Comparison of ENCODE assay signal across 9 cellular contexts in the genomic region with DNA sequence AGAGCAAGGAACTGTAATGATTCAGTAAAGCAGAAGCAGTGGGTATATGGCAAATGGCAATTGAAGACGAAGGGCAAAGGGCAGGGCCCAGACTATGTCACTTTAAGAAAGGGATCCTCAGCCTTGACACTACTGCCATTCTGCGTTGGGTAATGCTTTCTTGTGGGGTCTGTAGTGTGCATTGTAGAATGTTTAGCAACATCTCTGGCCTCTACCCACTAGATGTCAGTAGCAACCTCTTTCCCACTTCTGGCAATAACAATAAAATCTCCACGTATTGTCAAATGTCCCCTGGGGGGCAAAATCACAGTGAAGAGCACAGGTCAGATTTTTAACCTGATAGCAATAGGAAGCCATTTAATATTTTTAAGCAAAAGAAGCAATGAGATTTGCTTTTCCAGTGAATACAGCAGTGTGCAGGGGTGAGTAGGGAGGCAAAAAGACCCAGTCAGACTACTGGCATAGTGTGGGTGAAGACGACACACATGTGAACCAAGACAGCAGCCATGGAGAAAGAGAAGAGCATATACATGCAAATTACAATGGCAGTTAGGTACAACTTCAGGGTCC.
DNase-seq lines count a peak whose midpoint lies in the region; ATAC-seq, FAIRE-seq and TF ChIP-seq lines count a peak whose summit lies in the region.
"Had no signal": no experiment of that assay in that cellular context is flagged by ENCODE, and none has a peak within 500 bp of the region (broad histone marks: within the 10 kb centered on the region; RNA-seq: fewer than 3 reads in every experiment).

No MANE protein-coding gene starts in this region.

- H3K9me1 ChIP-seq in K562 (ENCODE audit: control insufficient read depth, insufficient read depth, low read length) = no peaks in the 10 kb centered on the region

- no peak overlapping the region for H4K8ac ChIP-seq in mesenchymal stem cell (ENCODE audit: low read length)

- TF ChIP-seq EP300 in K562 (IDR thresholded peaks at IDR 0.05; ENCODE audit: low read length) (no peak), ovary (IDR thresholded peaks at IDR 0.05) (no peak)

- H2BK120ac ChIP-seq in mesenchymal stem cell (ENCODE audit: low read depth, low read length) = no peak overlapping the region

- intact Hi-C loops in K562 (cut with micrococcal nuclease) (loop anchor here (2.0 kb wide), 2 partner anchors 84 to 164 kb away; no protein-coding TSS in a partner anchor), ovary (cut with DNase I) (no loop called here), gastrocnemius medialis (cut with DNase I; ENCODE audit: low total_unique reads) (no loop called here)

- H3K27ac ChIP-seq in DND-41 (ENCODE audit: low read length) = no peak overlapping the region
- no peak overlapping the region for H3K27ac ChIP-seq in K562 (ENCODE audit: extremely low read depth, low read depth, low read length)
- no peak overlapping the region for H3K27ac ChIP-seq in mesenchymal stem cell (ENCODE audit: low read length, poor library complexity, severe bottlenecking)
- no peak overlapping the region for H3K27ac ChIP-seq in ovary
- no peak overlapping the region for H3K27ac ChIP-seq in gastrocnemius medialis

- H3K18ac ChIP-seq in mesenchymal stem cell (ENCODE audit: low read depth in 1 of 2, low read length in 2 of 2) = no peak overlapping the region

- POLR2A ChIA-PET in K562 (lab: Yijun Ruan, JAX) = no interaction called here

- H2AK5ac ChIP-seq in mesenchymal stem cell (ENCODE audit: low read length, severe bottlenecking) = no peak overlapping the region

- H3K79me1 ChIP-seq in mesenchymal stem cell (replicated peaks; ENCODE audit: low read length, poor library complexity, severe bottlenecking) = peaks cover 6% of the 10 kb centered on the region

- H3K14ac ChIP-seq in mesenchymal stem cell (ENCODE audit: low read length in 2 of 2) = no peak overlapping the region

- CTCF ChIA-PET in K562 (lab: Yijun Ruan, JAX; ENCODE audit: low intra/inter-chr PET ratio) = no interaction called here

- H2AFZ ChIP-seq in DND-41 (ENCODE audit: low read depth, low read length) = no peak overlapping the region
- H2AFZ ChIP-seq in K562 (ENCODE audit: low read depth, low read length) = no peak overlapping the region
- H2AFZ ChIP-seq in mesenchymal stem cell (ENCODE audit: low read depth, low read length) = no peak overlapping the region

- TF ChIP-seq POLR2A in K562 (conservative IDR thresholded peaks at IDR 0.05) (no peak), ovary (IDR thresholded peaks at IDR 0.05) (no peak), gastrocnemius medialis (IDR thresholded peaks at IDR 0.05) (no peak)

- no peak overlapping the region for H3K23ac ChIP-seq in mesenchymal stem cell (ENCODE audit: low read length in 2 of 2)

- H3K4me2 ChIP-seq in DND-41 (ENCODE audit: insufficient read depth, low read length) = no peak overlapping the region
- no peak overlapping the region for H3K4me2 ChIP-seq in K562 (ENCODE audit: insufficient read depth, low read length)
- no peak overlapping the region for H3K4me2 ChIP-seq in mesenchymal stem cell (ENCODE audit: low read length, poor library complexity, severe bottlenecking)

- TF ChIP-seq CTCF in DND-41 (IDR thresholded peaks at IDR 0.05; ENCODE audit: borderline replicate concordance, extremely low read depth, low read length, poor library complexity, severe bottlenecking) (peak; percentile 50), K562 (IDR thresholded peaks at IDR 0.05 in 2 of 3, conservative IDR thresholded peaks at IDR 0.05 in 1 of 3; ENCODE audit: insufficient read depth in 2 of 3, low read depth in 1 of 3, low read length in 3 of 3) (peak; percentile 39 to 54 (median 40); a peak in 4 of 6 replicates), ovary (IDR thresholded peaks at IDR 0.05) (no peak), gastrocnemius medialis (IDR thresholded peaks at IDR 0.05 in 4 of 5, conservative IDR thresholded peaks at IDR 0.05 in 1 of 5) (peak in 1 of 5 experiments; percentile 9)

- in situ Hi-C loops in K562 (cut with MboI) = no loop called here
- in situ Hi-C loops in gastrocnemius medialis (cut with MboI; ENCODE audit: low sequenced_read_pairs in 4 of 4) = loop anchor here in 1 of 4 donors (25.0 kb wide), 1 partner anchor 111 kb away; no protein-coding TSS in a partner anchor

- ATAC-seq in DND-41 (ENCODE audit: insufficient read depth, low read depth) (peak; percentile 53; the same call in 1 of the 3 replicates), K562 (peak; percentile 65), gastrocnemius medialis (no peak), GM19351 (IDR thresholded peaks at IDR 0.05; ENCODE audit: unreplicated experiment) (no peak), GM18520 (IDR thresholded peaks at IDR 0.05; ENCODE audit: unreplicated experiment) (no peak)
- ATAC-seq: activated T-helper 17 cell treated with anti-CD3 and anti-CD28 coated beads, Interleukin-2, amount 50 U/mL, for 72 hours had no signal

- H3K4me3 ChIP-seq in DND-41 (ENCODE audit: low read depth in 1 of 2, low read length in 2 of 2) (no peak overlapping the region), K562 (no peak overlapping the region), mesenchymal stem cell (ENCODE audit: insufficient read depth in 1 of 2, low read depth in 1 of 2, low read length in 2 of 2) (no peak overlapping the region), ovary (no peak overlapping the region), gastrocnemius medialis (no peak overlapping the region)

- 57% methylated on average over 4 of the region's 4 CpGs for WGBS in K562 (ENCODE audit: insufficient coverage, low coverage, missing lambda C conversion rate)
- WGBS in mesenchymal stem cell = 88% methylated on average over 2 of the region's 4 CpGs
- WGBS in ovary, 3 donors = 48 to 52% (median 52%) methylated on average over 4 of the region's 4 CpGs

- H3K79me2 ChIP-seq in DND-41 (ENCODE audit: insufficient read depth, low read length) = no peaks in the 10 kb centered on the region
- H3K79me2 ChIP-seq in K562 (ENCODE audit: control insufficient read depth, insufficient read depth, low read length) = no peaks in the 10 kb centered on the region

- H4K20me1 ChIP-seq in DND-41 (ENCODE audit: insufficient read depth, low read length) = no peaks in the 10 kb centered on the region
- no peaks in the 10 kb centered on the region for H4K20me1 ChIP-seq in K562 (replicated peaks; ENCODE audit: control insufficient read depth, insufficient read depth, low read length)

- no peak overlapping the region for H2BK12ac ChIP-seq in mesenchymal stem cell (ENCODE audit: low read length in 2 of 2)

- H3K9ac ChIP-seq in DND-41 (ENCODE audit: low read depth, low read length) = no peak overlapping the region
- no peak overlapping the region for H3K9ac ChIP-seq in K562 (ENCODE audit: insufficient read depth in 1 of 2, low read depth in 2 of 2, low read length in 2 of 2)
- H3K9ac ChIP-seq in mesenchymal stem cell (ENCODE audit: low read length) = no peak overlapping the region

- H3K27me3 ChIP-seq in DND-41 (ENCODE audit: insufficient read depth, low read length, poor library complexity) (no peaks in the 10 kb centered on the region), K562 (ENCODE audit: control insufficient read depth in 2 of 2, insufficient read depth in 2 of 2, low read length in 2 of 2) (no peaks in the 10 kb centered on the region), mesenchymal stem cell (ENCODE audit: control insufficient read depth in 1 of 2, insufficient read depth in 1 of 2, low read length in 2 of 2) (no peaks in the 10 kb centered on the region), ovary (no peaks in the 10 kb centered on the region), gastrocnemius medialis (no peaks in the 10 kb centered on the region)

- no peak for DNase-seq in DND-41
- DNase-seq in Kasumi-1 (lab: John Stamatoyannopoulos, UW) = peak; percentile 65 to 71
- peak in 1 of 4 experiments; percentile 8 for DNase-seq in K562 (ENCODE audit: extremely low read depth in 1 of 4, low spot score in 3 of 4)
- peak; percentile 44 for DNase-seq in mesenchymal stem cell
- DNase-seq in ovary = no peak
- DNase-seq in gastrocnemius medialis = no peak

- peak; percentile 36 to 73 for TF ChIP-seq RAD21 in K562 (CRISPR knock-in tag; conservative IDR thresholded peaks at IDR 0.05 in 1 of 2, IDR thresholded peaks at IDR 0.05 in 1 of 2)

- no peaks in the 10 kb centered on the region for H3K9me3 ChIP-seq in DND-41 (ENCODE audit: insufficient read depth, low read length, severe bottlenecking)
- H3K9me3 ChIP-seq in K562 (replicated peaks; ENCODE audit: control insufficient read depth, insufficient read depth, low read depth, low read length) = no peaks in the 10 kb centered on the region
- no peaks in the 10 kb centered on the region for H3K9me3 ChIP-seq in mesenchymal stem cell (ENCODE audit: control insufficient read depth, low read length)
- no peaks in the 10 kb centered on the region for H3K9me3 ChIP-seq in ovary
- H3K9me3 ChIP-seq in gastrocnemius medialis = no peaks in the 10 kb centered on the region

- H4K91ac ChIP-seq in mesenchymal stem cell (ENCODE audit: low read length) = no peak overlapping the region

- no peak overlapping the region for H2BK15ac ChIP-seq in mesenchymal stem cell (ENCODE audit: low read depth, poor library complexity, severe bottlenecking)

- H3K36me3 ChIP-seq in DND-41 (ENCODE audit: insufficient read depth, low read length) (peaks cover 27% of the 10 kb centered on the region; the same call in 1 of the 2 replicates), K562 (ENCODE audit: control insufficient read depth, insufficient read depth, low read length) (peaks cover 6% of the 10 kb centered on the region; the same call in 1 of the 3 replicates), mesenchymal stem cell (ENCODE audit: control insufficient read depth in 1 of 2, insufficient read depth in 2 of 2, low read depth in 1 of 2, low read length in 2 of 2) (peaks cover 3 to 8% of the 10 kb centered on the region in 2 experiments), ovary (no peaks in the 10 kb centered on the region), gastrocnemius medialis (no peaks in the 10 kb centered on the region)

- no peaks in the 10 kb centered on the region for H3K4me1 ChIP-seq in DND-41 (ENCODE audit: insufficient read depth, low read length)
- H3K4me1 ChIP-seq in K562 (replicated peaks in 1 of 2; ENCODE audit: control insufficient read depth in 2 of 2, insufficient read depth in 2 of 2, low read length in 2 of 2) = no peaks in the 10 kb centered on the region
- no peaks in the 10 kb centered on the region for H3K4me1 ChIP-seq in mesenchymal stem cell (ENCODE audit: control insufficient read depth, insufficient read depth, low read depth, low read length)
- no peaks in the 10 kb centered on the region for H3K4me1 ChIP-seq in ovary (ENCODE audit: insufficient read depth)
- H3K4me1 ChIP-seq in gastrocnemius medialis = no peaks in the 10 kb centered on the region

- peak; percentile 54 for FAIRE-seq in K562 (lab: Jason Lieb, UNC)

- no peak overlapping the region for H3K4ac ChIP-seq in mesenchymal stem cell (ENCODE audit: low read depth in 1 of 2, low read length in 2 of 2)

- no peak overlapping the region for H2BK5ac ChIP-seq in mesenchymal stem cell (ENCODE audit: low read depth, low read length, poor library complexity, severe bottlenecking)

- BruUV-seq in K562 (replicated peaks; lab: Mats Ljungman, UMichigan) = no TSS peak

TF ChIP-seq in K562, 482 proteins besides CTCF, POLR2A, EP300 and RAD21:
- TF ChIP-seq NR2F6 (CRISPR knock-in tag; IDR thresholded peaks at IDR 0.05) (no peak), RBFOX2 (IDR thresholded peaks at IDR 0.05; ENCODE audit: low read depth, low read length) (no peak), KDM1A (IDR thresholded peaks at IDR 0.05) (peak in 1 of 2 experiments; percentile 42; a peak in 2 of 4 replicates)

Comparison
In these comparisons a context has a peak if more than half of its experiments do, and no peak if none do; other contexts are left out.
1. ATAC-seq: peak in DND-41 (single experiment) and K562 (single experiment); none in gastrocnemius medialis (0 of 2), GM19351 (single experiment) and GM18520 (single experiment).
2. DNase-seq: peak in Kasumi-1 (2 of 2) and mesenchymal stem cell (single experiment); none in DND-41 (single experiment), ovary (0 of 5) and gastrocnemius medialis (0 of 2).
3. CTCF ChIP-seq: peak in DND-41 (single experiment) and K562 (3 of 3); none in ovary (0 of 3).